In genomic region chr9:5438301-5439162, GRCh38 we compare ENCODE assay signal across 8 cellular contexts. TPM values are rescaled to one million over a fixed set of nuclear protein-coding genes. Genes with fewer than 3 reads are reported as not detected.
DNase-seq lines count a peak whose midpoint lies in the region; ATAC-seq and TF ChIP-seq lines count a peak whose summit lies in the region.

No MANE protein-coding gene starts in this region.

- CTCF ChIA-PET in Caco-2 (lab: Charles Lee) = interaction anchor here (1.0 to 1.7 kb wide), 2 partner anchors 12 to 252 kb away, joined by 3 to 6 read pairs; partner anchors contain the start of gene CD274

- H3K9me3 Mint-ChIP-seq in Caco-2 (ENCODE audit: unreplicated experiment) = no peaks in the 10 kb centered on the region
- H3K9me3 Mint-ChIP-seq in activated T-cell treated with anti-CD3 and anti-CD28 coated beads, Interleukin-2, amount 50 U/mL, for 24 hours = peaks cover 2% of the 10 kb centered on the region

- peak overlapping the region; percentile 80 for H3K27ac Mint-ChIP-seq in Caco-2 (ENCODE audit: unreplicated experiment)
- peak overlapping the region; percentile 99 for H3K27ac Mint-ChIP-seq in activated T-cell treated with anti-CD3 and anti-CD28 coated beads, Interleukin-2, amount 50 U/mL, for 24 hours

- in situ Hi-C loops in gastrocnemius medialis (cut with MboI; ENCODE audit: low sequenced_read_pairs in 4 of 4) = loop anchor here (25.0 kb wide), 4 partner anchors 426 to 751 kb away; partner anchors contain the start of genes CDC37L1 (in 1 of the 4) and RCL1 (in 1 of the 4)

- intact Hi-C loops in Caco-2 (cut with micrococcal nuclease; ENCODE audit: unreplicated experiment) (loop anchor here (10.0 kb wide), 1 partner anchor 276 kb away; no protein-coding TSS in a partner anchor), gastrocnemius medialis (cut with DNase I; ENCODE audit: low total_unique reads) (loop anchor here (5.0 to 10.0 kb wide), 2 partner anchors 74 to 454 kb away; partner anchors contain the start of genes JAK2 and PDCD1LG2)

- no peak overlapping the region for H3K9ac ChIP-seq in HUES48 (ENCODE audit: low read depth, low read length)

- H3K27me3 ChIP-seq in Caco-2 (replicated peaks; ENCODE audit: control insufficient read depth, insufficient read depth, low read length) (no peaks in the 10 kb centered on the region), HUES48 (ENCODE audit: control insufficient read depth, insufficient read depth, low read length) (no peaks in the 10 kb centered on the region), gastrocnemius medialis (no peaks in the 10 kb centered on the region)

- POLR2A ChIA-PET in Caco-2 (lab: Charles Lee) = interaction anchor here (1.0 kb wide), 1 partner anchor 12 kb away, joined by 4 read pairs; the partner anchor contains the start of gene CD274

- H3K4me3 ChIP-seq in Caco-2 (ENCODE audit: low read depth, low read length) (peak overlapping the region; percentile 49), HUES48 (ENCODE audit: low read depth, low read length) (peak overlapping the region; percentile 85), foreskin fibroblast (ENCODE audit: low read depth in 1 of 2, low read length in 2 of 2) (peak overlapping the region; percentile 71 to 87), gastrocnemius medialis (peak overlapping the region; percentile 56 to 93 (median 74))

- no peak for TF ChIP-seq POLR2A in gastrocnemius medialis (IDR thresholded peaks at IDR 0.05)

- H3K27me3 Mint-ChIP-seq in Caco-2 (ENCODE audit: insufficient read depth, unreplicated experiment) = no peaks in the 10 kb centered on the region
- H3K27me3 Mint-ChIP-seq in activated T-cell treated with anti-CD3 and anti-CD28 coated beads, Interleukin-2, amount 50 U/mL, for 24 hours = no peaks in the 10 kb centered on the region

- H3K9me3 ChIP-seq in Caco-2 (no peaks in the 10 kb centered on the region), HUES48 (ENCODE audit: control insufficient read depth, insufficient read depth, low read length) (peaks cover 5% of the 10 kb centered on the region), gastrocnemius medialis (no peaks in the 10 kb centered on the region)

- H3K4me3 Mint-ChIP-seq in Caco-2 (ENCODE audit: unreplicated experiment) = peak overlapping the region; percentile 80
- H3K4me3 Mint-ChIP-seq in activated T-cell treated with anti-CD3 and anti-CD28 coated beads, Interleukin-2, amount 50 U/mL, for 24 hours = peak overlapping the region; percentile 92

- H3K4me1 ChIP-seq in Caco-2 = peaks cover 8% of the 10 kb centered on the region; the same call in 1 of the 2 replicates
- H3K4me1 ChIP-seq in HUES48 (ENCODE audit: control insufficient read depth, insufficient read depth, low read length) = peaks cover 10% of the 10 kb centered on the region
- peaks cover 14 to 17% of the 10 kb centered on the region in 2 donors for H3K4me1 ChIP-seq in gastrocnemius medialis

- DNase-seq in Caco-2 (no peak), foreskin fibroblast (peak in 1 of 2 donors; percentile 31), gastrocnemius medialis (peak in 1 of 2 donors; percentile 28), NCI-H82 treated with DMSO at 0.1 percent for 48 hours (lab: John Stamatoyannopoulos, UW; ENCODE audit: unreplicated experiment) (no peak), NCI-H1048 (lab: John Stamatoyannopoulos, UW) (no peak)
- no peak for DNase-seq in activated T-cell treated with anti-CD3 and anti-CD28 coated beads, Interleukin-2, amount 50 U/mL, for 24 hours

- TSS peak; percentile 88 for BruUV-seq in Caco-2 (replicated peaks; lab: Mats Ljungman, UMichigan)

- TF ChIP-seq CTCF in Caco-2 (IDR thresholded peaks at IDR 0.05; ENCODE audit: insufficient read depth in 1 of 2, low read depth in 1 of 2, low read length in 1 of 2, severe bottlenecking in 1 of 2, unreplicated experiment in 1 of 2) = no peak
- no peak for TF ChIP-seq CTCF in foreskin fibroblast (IDR thresholded peaks at IDR 0.05; ENCODE audit: low read depth, low read length)
- TF ChIP-seq CTCF in gastrocnemius medialis (IDR thresholded peaks at IDR 0.05 in 4 of 5, conservative IDR thresholded peaks at IDR 0.05 in 1 of 5) = no peak

- peak; percentile 55 for ATAC-seq in GM21381 (IDR thresholded peaks at IDR 0.05; ENCODE audit: unreplicated experiment)
- peak; percentile 5 to 31 for ATAC-seq in gastrocnemius medialis

- no peaks in the 10 kb centered on the region for H3K36me3 ChIP-seq in Caco-2 (ENCODE audit: control insufficient read depth, insufficient read depth, low read length)
- H3K36me3 ChIP-seq in HUES48 (ENCODE audit: control insufficient read depth, insufficient read depth, low read length) = peaks cover 11% of the 10 kb centered on the region
- H3K36me3 ChIP-seq in gastrocnemius medialis = peaks cover 0 to 10% of the 10 kb centered on the region in 2 donors

- H3K27ac ChIP-seq in HUES48 (ENCODE audit: low read depth, low read length) (peak overlapping the region; percentile 26), gastrocnemius medialis (peak overlapping the region; percentile 87 to 97 (median 93))

- H3K4me1 Mint-ChIP-seq in Caco-2 (ENCODE audit: low read depth, unreplicated experiment) = no peaks in the 10 kb centered on the region
- peaks cover 65% of the 10 kb centered on the region for H3K4me1 Mint-ChIP-seq in activated T-cell treated with anti-CD3 and anti-CD28 coated beads, Interleukin-2, amount 50 U/mL, for 24 hours (ENCODE audit: low read depth)

- H3K36me3 Mint-ChIP-seq in Caco-2 (ENCODE audit: insufficient read depth, unreplicated experiment) = peaks cover 8% of the 10 kb centered on the region
- peaks cover 34% of the 10 kb centered on the region for H3K36me3 Mint-ChIP-seq in activated T-cell treated with anti-CD3 and anti-CD28 coated beads, Interleukin-2, amount 50 U/mL, for 24 hours (ENCODE audit: low read depth)

RNA-seq across cellular contexts. Expression of gene PLGRKT, which starts 0.8 kb away (rescaled TPM):
- total RNA-seq in Caco-2 (2022) = 5.0 and 7.0 TPM in 2 replicates
- total RNA-seq in gastrocnemius medialis = 10 to 100 TPM; 12.3 to 38.1 (median 15.1) TPM

RNA-seq across cellular contexts. Expression of gene CD274, which starts 11.8 kb away (rescaled TPM):
- total RNA-seq in Caco-2 (2022) (0.67 TPM in 1 of 2 replicates, not detected in the other), gastrocnemius medialis (1 to 10 TPM in 3 of 4 donors, under 1 TPM in 1; 0.61 to 7.2 (median 1.6) TPM)
